ENCODE assay signal across 26 cellular contexts in genomic region chr4:26199566-26199965, GRCh38.
"Had no signal": no experiment of that assay in that cellular context is flagged by ENCODE, and none has a peak within 500 bp of the region (broad histone marks: within the 10 kb centered on the region; RNA-seq: fewer than 3 reads in every experiment).

No MANE protein-coding gene starts in this region.

- ATAC-seq: esophagus mucosa; gastroesophageal sphincter; mucosa of descending colon; pancreas; psoas muscle; stimulated activated effector memory CD8-positive, alpha-beta T cell treated with anti-CD3 and anti-CD28 coated beads, Interleukin-12 subunit alpha, Interleukin-12 subunit beta, amount 100 ng/mL, for 72 hours had no signal

- H3K4me1 ChIP-seq: psoas muscle, uterus had no signal

- H3K4me3 ChIP-seq: gastroesophageal sphincter, hepatocyte, left ventricle myocardium inferior, lung, mucosa of descending colon, pancreas, psoas muscle, sigmoid colon, thoracic aorta, uterus had no signal

- H3K79me2 ChIP-seq: hepatocyte had no signal

- H3K9me3 Mint-ChIP-seq: activated B cell treated with CpG ODN at 0.5 μM for 24 hours; central memory CD8-positive, alpha-beta T cell; dendritic cell treated with granulocyte-macrophage colony-stimulating factor and Interleukin-4, amounts not matched to agents 40 ng/mL and 50 ng/mL, for 4 days; endodermal cell; nephron progenitor cell had no signal

- H3K27ac Mint-ChIP-seq: activated B cell treated with CpG ODN at 0.5 μM for 24 hours; activated naive CD4-positive, alpha-beta T cell treated with anti-CD3 and anti-CD28 coated beads, Interleukin-2, amount 10 ng/mL, durations not matched to agents 7 days and 5 days; dendritic cell treated with granulocyte-macrophage colony-stimulating factor and Interleukin-4, amounts not matched to agents 40 ng/mL and 50 ng/mL, for 4 days; endodermal cell; nephron progenitor cell; stimulated activated effector memory CD8-positive, alpha-beta T cell treated with anti-CD3 and anti-CD28 coated beads, Interleukin-12 subunit alpha, Interleukin-12 subunit beta, amount 100 ng/mL, for 72 hours had no signal

- H3K36me3 ChIP-seq: gastroesophageal sphincter, left ventricle myocardium inferior, pancreas, sigmoid colon, thoracic aorta, uterus had no signal

- H3K27me3 Mint-ChIP-seq: central memory CD8-positive, alpha-beta T cell; stimulated activated naive CD8-positive, alpha-beta T cell treated with anti-CD3 and anti-CD28 coated beads, Interleukin-15, Interleukin-2, amounts not matched to agents 100 ng/mL and 50 ng/mL, for 24 hours had no signal

- H3K4me3 Mint-ChIP-seq: activated B cell treated with CpG ODN at 0.5 μM for 24 hours; activated naive CD4-positive, alpha-beta T cell treated with anti-CD3 and anti-CD28 coated beads, Interleukin-2, amount 10 ng/mL, durations not matched to agents 7 days and 5 days; central memory CD8-positive, alpha-beta T cell; dendritic cell treated with granulocyte-macrophage colony-stimulating factor and Interleukin-4, amounts not matched to agents 40 ng/mL and 50 ng/mL, for 4 days; endodermal cell; nephron progenitor cell; stimulated activated effector memory CD8-positive, alpha-beta T cell treated with anti-CD3 and anti-CD28 coated beads, Interleukin-12 subunit alpha, Interleukin-12 subunit beta, amount 100 ng/mL, for 72 hours; stimulated activated naive CD8-positive, alpha-beta T cell treated with anti-CD3 and anti-CD28 coated beads, Interleukin-15, Interleukin-2, amounts not matched to agents 100 ng/mL and 50 ng/mL, for 24 hours had no signal

- H3K9me3 ChIP-seq: gastroesophageal sphincter, left ventricle myocardium inferior, mucosa of descending colon, pancreas, psoas muscle, sigmoid colon, thoracic aorta, uterus had no signal

- H3K4me2 ChIP-seq: hepatocyte had no signal

- H2AFZ ChIP-seq: hepatocyte had no signal

- DNase-seq: activated B cell treated with CpG ODN at 0.5 μM for 24 hours; activated effector memory CD4-positive, alpha-beta T cell treated with anti-CD3 and anti-CD28 coated beads, Interleukin-2, amount 50 U/mL, for 16 hours; activated naive CD4-positive, alpha-beta T cell treated with anti-CD3 and anti-CD28 coated beads, Interleukin-2, amount 10 ng/mL, durations not matched to agents 7 days and 5 days; anterior cingulate cortex; endodermal cell; islet precursor cell; left ventricle myocardium inferior; mucosa of descending colon; nephron progenitor cell; nucleus accumbens; pancreas; psoas muscle; sigmoid colon; small intestine; stimulated activated CD4-positive, alpha-beta T cell treated with anti-CD3 and anti-CD28 coated beads, Interleukin-4, amount 100 ng/mL, for 24 hours; trophoblast cell; uterus had no signal

- H3K4me1 Mint-ChIP-seq: nephron progenitor cell had no signal

- H3K27ac ChIP-seq: gastroesophageal sphincter, hepatocyte, left ventricle myocardium inferior, pancreas, psoas muscle, sigmoid colon, thoracic aorta, uterus had no signal

- H3K27me3 ChIP-seq: hepatocyte, pancreas, sigmoid colon, uterus had no signal
